Comparison of ENCODE assay signal across 15 cellular contexts in genomic region chr20:5181955-5182354, GRCh38. TPM values are rescaled to one million over a fixed set of nuclear protein-coding genes. Genes with fewer than 3 reads are reported as not detected.
DNase-seq lines count a peak whose midpoint lies in the region; ATAC-seq and TF ChIP-seq lines count a peak whose summit lies in the region.
"Had no signal": no experiment of that assay in that cellular context is flagged by ENCODE, and none has a peak within 500 bp of the region (broad histone marks: within the 10 kb centered on the region; RNA-seq: fewer than 3 reads in every experiment).

No MANE protein-coding gene starts in this region.

- ATAC-seq in SK-N-SH treated with all-trans-retinoic acid at 6 μM for 48 hours (peak; percentile 26; the same call in 2 of the 3 replicates), psoas muscle (peak; percentile 21 to 70 (median 60)), HG03095 (IDR thresholded peaks at IDR 0.05; ENCODE audit: unreplicated experiment) (no peak)
- ATAC-seq: CD8-positive, alpha-beta T cell; esophagus mucosa; natural killer cell had no signal

- DNase-seq in GM04503 (ENCODE audit: low read depth), result peak; percentile 47
- peak; percentile 67 for DNase-seq in fibroblast of the aortic adventitia (ENCODE audit: low read depth)
- DNase-seq in psoas muscle, result no peak
- DNase-seq in posterior cingulate gyrus, result no peak
- no peak for DNase-seq in DMS 273 (lab: John Stamatoyannopoulos, UW; ENCODE audit: unreplicated experiment)
- DNase-seq in globus pallidus (ENCODE audit: low spot score), result no peak
- DNase-seq: activated naive CD4-positive, alpha-beta T cell; CD8-positive, alpha-beta T cell; cerebellar nuclear complex; natural killer cell; NCI-H774; SHP77 had no signal

- no peaks in the 10 kb centered on the region for H3K27me3 ChIP-seq in psoas muscle (ENCODE audit: insufficient read depth in 3 of 3, low read length in 2 of 3)

- intact Hi-C loops in psoas muscle (cut with DNase I), result no loop called here
- intact Hi-C loops in posterior cingulate gyrus (cut with DNase I), result no loop called here

- WGBS in psoas muscle, 3 donors, result 95 to 97% (median 97%) methylated on average over 1 of the region's 1 CpG

- no peak for TF ChIP-seq CTCF in fibroblast of the aortic adventitia (IDR thresholded peaks at IDR 0.05; ENCODE audit: insufficient read depth, low read length)
- TF ChIP-seq CTCF in psoas muscle (IDR thresholded peaks at IDR 0.05), result no peak

- H3K9me3 ChIP-seq in psoas muscle, result no peaks in the 10 kb centered on the region

- H3K4me3 ChIP-seq in fibroblast of the aortic adventitia (ENCODE audit: low read depth, low read length), result no peak overlapping the region
- H3K4me3 ChIP-seq in psoas muscle, result no peak overlapping the region

- H3K36me3 ChIP-seq in psoas muscle (ENCODE audit: insufficient read depth in 1 of 2, low read depth in 1 of 2), result peaks cover 4 to 85% of the 10 kb centered on the region in 2 donors

- peaks cover 6% of the 10 kb centered on the region for H3K4me1 ChIP-seq in psoas muscle

- peak overlapping the region; percentile 39 for H3K27ac ChIP-seq in psoas muscle

TF ChIP-seq in SK-N-SH treated with all-trans-retinoic acid at 6 μM for 48 hours, 23 proteins besides CTCF, POLR2A, EP300 and RAD21:
- TF ChIP-seq ZFP30 (CRISPR knock-in tag; IDR thresholded peaks at IDR 0.05) (no peak), ESRRG (CRISPR knock-in tag; IDR thresholded peaks at IDR 0.05) (no peak), ISL1 (CRISPR knock-in tag; IDR thresholded peaks at IDR 0.05) (no peak), CSDC2 (CRISPR knock-in tag; IDR thresholded peaks at IDR 0.05) (no peak), ARNTL (CRISPR knock-in tag; IDR thresholded peaks at IDR 0.05; ENCODE audit: borderline replicate concordance, low read depth) (no peak), ZNF565 (CRISPR knock-in tag; conservative IDR thresholded peaks at IDR 0.05; ENCODE audit: low read depth) (no peak), ZC3H10 (CRISPR knock-in tag; IDR thresholded peaks at IDR 0.05) (no peak), ZNF70 (CRISPR knock-in tag; IDR thresholded peaks at IDR 0.05) (no peak), TSHZ2 (CRISPR knock-in tag; IDR thresholded peaks at IDR 0.05) (no peak), ZNF8 (CRISPR knock-in tag; IDR thresholded peaks at IDR 0.05) (no peak), CSRNP3 (CRISPR knock-in tag; IDR thresholded peaks at IDR 0.05) (no peak), ZFP3 (CRISPR knock-in tag; IDR thresholded peaks at IDR 0.05) (no peak), RARB (CRISPR knock-in tag; IDR thresholded peaks at IDR 0.05) (no peak), PATZ1 (CRISPR knock-in tag; IDR thresholded peaks at IDR 0.05; ENCODE audit: borderline replicate concordance) (no peak), BACH2 (CRISPR knock-in tag; IDR thresholded peaks at IDR 0.05; ENCODE audit: borderline replicate concordance) (no peak), OSR1 (CRISPR knock-in tag; IDR thresholded peaks at IDR 0.05) (no peak)

RNA-seq across cellular contexts. Expression of gene CDS2, which starts 55.1 kb away (rescaled TPM):
- 16.7 and 32.0 TPM in 2 replicates for total RNA-seq in fibroblast of the aortic adventitia (ENCODE audit: low replicate concordance)
- total RNA-seq in psoas muscle, result 10 to 100 TPM; 18.1 to 34.1 (median 25.2) TPM
- polyA plus RNA-seq in psoas muscle, result 10 to 100 TPM in 2 of 3 donors, 1 to 10 TPM in 1; 8.0 to 19.5 (median 15.2) TPM

Comparison
In these comparisons a context has a peak if more than half of its experiments do, and no peak if none do; other contexts are left out.
1. DNase-seq: peak in GM04503 (single experiment) and fibroblast of the aortic adventitia (single experiment); none in psoas muscle (0 of 2), posterior cingulate gyrus (0 of 10), DMS 273 (single experiment) and globus pallidus (single experiment).